Comparison of ENCODE assay signal across 18 cellular contexts in genomic region chr5:67214036-67214435, GRCh38. TPM values are rescaled to one million over a fixed set of nuclear protein-coding genes. Genes with fewer than 3 reads are reported as not detected.
DNase-seq lines count a peak whose midpoint lies in the region; ATAC-seq and TF ChIP-seq lines count a peak whose summit lies in the region.
"Had no signal": no experiment of that assay in that cellular context is flagged by ENCODE, and none has a peak within 500 bp of the region (broad histone marks: within the 10 kb centered on the region; RNA-seq: fewer than 3 reads in every experiment).

No MANE protein-coding gene starts in this region.

- H3K4me3 ChIP-seq in smooth muscle cell = no peak overlapping the region
- H3K4me3 ChIP-seq: esophagus muscularis mucosa, GM12878, right atrium auricular region, suprapubic skin had no signal

- H4K20me1 ChIP-seq in smooth muscle cell (ENCODE audit: low read depth) = no peaks in the 10 kb centered on the region

- H3K36me3 Mint-ChIP-seq in activated naive CD4-positive, alpha-beta T cell treated with anti-CD3 and anti-CD28 coated beads, Interleukin-2, amount 50 U/mL, for 24 hours = no peaks in the 10 kb centered on the region
- H3K36me3 Mint-ChIP-seq in dendritic cell treated with granulocyte-macrophage colony-stimulating factor and Interleukin-4, amounts not matched to agents 40 ng/mL and 50 ng/mL, for 4 days (ENCODE audit: low read depth) = no peaks in the 10 kb centered on the region
- H3K36me3 Mint-ChIP-seq in stimulated activated naive B cell treated with anti-CD40 and anti-IgM and Interleukin-4, amounts not matched to agents 10 μg/mL and 1 μg/mL and 100 μg/mL, for 72 hours = no peaks in the 10 kb centered on the region

- H3F3A ChIP-seq in smooth muscle cell (ENCODE audit: low read depth) = no peaks in the 10 kb centered on the region

- peaks cover 65% of the 10 kb centered on the region for H3K4me1 Mint-ChIP-seq in activated naive CD4-positive, alpha-beta T cell treated with anti-CD3 and anti-CD28 coated beads, Interleukin-2, amount 50 U/mL, for 24 hours
- peaks cover 64% of the 10 kb centered on the region for H3K4me1 Mint-ChIP-seq in dendritic cell treated with granulocyte-macrophage colony-stimulating factor and Interleukin-4, amounts not matched to agents 40 ng/mL and 50 ng/mL, for 4 days (ENCODE audit: low read depth)
- H3K4me1 Mint-ChIP-seq in stimulated activated naive B cell treated with anti-CD40 and anti-IgM and Interleukin-4, amounts not matched to agents 10 μg/mL and 1 μg/mL and 100 μg/mL, for 72 hours = peaks cover 55 to 70% of the 10 kb centered on the region in 2 donors

- peak overlapping the region; percentile 53 for H3K27ac Mint-ChIP-seq in activated naive CD4-positive, alpha-beta T cell treated with anti-CD3 and anti-CD28 coated beads, Interleukin-2, amount 50 U/mL, for 24 hours
- H3K27ac Mint-ChIP-seq in dendritic cell treated with granulocyte-macrophage colony-stimulating factor and Interleukin-4, amounts not matched to agents 40 ng/mL and 50 ng/mL, for 4 days = peak overlapping the region; percentile 95
- H3K27ac Mint-ChIP-seq in stimulated activated naive B cell treated with anti-CD40 and anti-IgM and Interleukin-4, amounts not matched to agents 10 μg/mL and 1 μg/mL and 100 μg/mL, for 72 hours = peak overlapping the region; percentile 48

- no peak for TF ChIP-seq CTCF in VCaP (conservative IDR thresholded peaks at IDR 0.05)
- no peak for TF ChIP-seq CTCF in smooth muscle cell (IDR thresholded peaks at IDR 0.05; ENCODE audit: borderline replicate concordance, insufficient read depth, poor library complexity, severe bottlenecking)

- intact Hi-C loops in dendritic cell treated with granulocyte-macrophage colony-stimulating factor and Interleukin-4, amounts not matched to agents 40 ng/mL and 50 ng/mL, for 4 days (cut with micrococcal nuclease) = no loop called here

- H3K27me3 ChIP-seq in smooth muscle cell (ENCODE audit: low read depth) = peaks cover 25% of the 10 kb centered on the region
- H3K27me3 ChIP-seq: esophagus muscularis mucosa, right atrium auricular region, suprapubic skin had no signal

- no peaks in the 10 kb centered on the region for H3K36me3 ChIP-seq in smooth muscle cell (ENCODE audit: low read depth)
- H3K36me3 ChIP-seq: esophagus muscularis mucosa, right atrium auricular region, suprapubic skin had no signal

- WGBS in smooth muscle cell (ENCODE audit: low lambda C conversion rate) = 86% methylated on average over 6 of the region's 6 CpGs

- H3K4me2 ChIP-seq in smooth muscle cell = no peak overlapping the region

- no peaks in the 10 kb centered on the region for H3K4me1 ChIP-seq in smooth muscle cell (ENCODE audit: low read depth)

- no peak for DNase-seq in activated naive CD4-positive, alpha-beta T cell treated with Interleukin-2 at 50 U/mL for 16 hours
- no peak for DNase-seq in stimulated activated naive B cell treated with anti-CD40 and anti-IgM and Interleukin-4, amounts not matched to agents 10 μg/mL and 1 μg/mL and 100 μg/mL, for 72 hours
- DNase-seq in smooth muscle cell (lab: John Stamatoyannopoulos, UW; ENCODE audit: unreplicated experiment) (no peak), NK-92 (lab: John Stamatoyannopoulos, UW; ENCODE audit: unreplicated experiment) (no peak)
- DNase-seq: activated T-cell treated with anti-CD3 and anti-CD28 coated beads, Interleukin-2, amount 50 U/mL, for 4 hours; NCI-H1092 treated with DMSO at 0.1 percent for 48 hours; stimulated activated CD4-positive, alpha-beta T cell treated with anti-CD3 and anti-CD28 coated beads, Interleukin-1b, Interleukin-23, amount 100 ng/mL, for 48 hours had no signal

- no peak overlapping the region for H2AFZ ChIP-seq in smooth muscle cell (ENCODE audit: low read depth)

- H3K9ac ChIP-seq in smooth muscle cell (ENCODE audit: low read depth) = no peak overlapping the region

- H3K79me2 ChIP-seq in smooth muscle cell (ENCODE audit: low read depth) = no peaks in the 10 kb centered on the region

- no peaks in the 10 kb centered on the region for H3K9me3 ChIP-seq in smooth muscle cell (replicated peaks; ENCODE audit: low read depth)
- H3K9me3 ChIP-seq: esophagus muscularis mucosa, right atrium auricular region, suprapubic skin had no signal

- peak overlapping the region; percentile 1 for H3K4me3 Mint-ChIP-seq in activated naive CD4-positive, alpha-beta T cell treated with anti-CD3 and anti-CD28 coated beads, Interleukin-2, amount 50 U/mL, for 24 hours
- no peak overlapping the region for H3K4me3 Mint-ChIP-seq in dendritic cell treated with granulocyte-macrophage colony-stimulating factor and Interleukin-4, amounts not matched to agents 40 ng/mL and 50 ng/mL, for 4 days
- no peak overlapping the region for H3K4me3 Mint-ChIP-seq in stimulated activated naive B cell treated with anti-CD40 and anti-IgM and Interleukin-4, amounts not matched to agents 10 μg/mL and 1 μg/mL and 100 μg/mL, for 72 hours
- H3K4me3 Mint-ChIP-seq: activated T-cell treated with anti-CD3 and anti-CD28 coated beads, Interleukin-2, amount 50 U/mL, for 4 hours had no signal

- H3K27ac ChIP-seq in VCaP (peak overlapping the region; percentile 94), smooth muscle cell (ENCODE audit: low read depth) (no peak overlapping the region)
- H3K27ac ChIP-seq: esophagus muscularis mucosa, right atrium auricular region, suprapubic skin had no signal

- H3K9me3 Mint-ChIP-seq in activated naive CD4-positive, alpha-beta T cell treated with anti-CD3 and anti-CD28 coated beads, Interleukin-2, amount 50 U/mL, for 24 hours = no peaks in the 10 kb centered on the region
- H3K9me3 Mint-ChIP-seq in dendritic cell treated with granulocyte-macrophage colony-stimulating factor and Interleukin-4, amounts not matched to agents 40 ng/mL and 50 ng/mL, for 4 days = no peaks in the 10 kb centered on the region
- no peaks in the 10 kb centered on the region for H3K9me3 Mint-ChIP-seq in stimulated activated naive B cell treated with anti-CD40 and anti-IgM and Interleukin-4, amounts not matched to agents 10 μg/mL and 1 μg/mL and 100 μg/mL, for 72 hours
- H3K9me3 Mint-ChIP-seq: activated T-cell treated with anti-CD3 and anti-CD28 coated beads, Interleukin-2, amount 50 U/mL, for 4 hours had no signal

- no peak for ATAC-seq in stimulated activated naive B cell treated with anti-CD40 and anti-IgM and Interleukin-4, amounts not matched to agents 10 μg/mL and 1 μg/mL and 100 μg/mL, for 72 hours (replicated peaks)
- no peak for ATAC-seq in GM21619 (IDR thresholded peaks at IDR 0.05; ENCODE audit: unreplicated experiment)
- ATAC-seq: activated T-cell treated with anti-CD3 and anti-CD28 coated beads, Interleukin-2, amount 50 U/mL, for 4 hours; GM12878; Panc1 had no signal

- no peaks in the 10 kb centered on the region for H3K27me3 Mint-ChIP-seq in activated naive CD4-positive, alpha-beta T cell treated with anti-CD3 and anti-CD28 coated beads, Interleukin-2, amount 50 U/mL, for 24 hours
- no peaks in the 10 kb centered on the region for H3K27me3 Mint-ChIP-seq in dendritic cell treated with granulocyte-macrophage colony-stimulating factor and Interleukin-4, amounts not matched to agents 40 ng/mL and 50 ng/mL, for 4 days
- H3K27me3 Mint-ChIP-seq in stimulated activated naive B cell treated with anti-CD40 and anti-IgM and Interleukin-4, amounts not matched to agents 10 μg/mL and 1 μg/mL and 100 μg/mL, for 72 hours = no peaks in the 10 kb centered on the region

RNA-seq across cellular contexts. Expression of gene CD180, which starts 17.4 kb away (rescaled TPM):
- not detected in 2 replicates for total RNA-seq in smooth muscle cell
- not detected in 2 replicates for polyA plus RNA-seq in smooth muscle cell
- total RNA-seq: astrocyte had no signal
- polyA plus RNA-seq: AG04450 had no signal
